In genomic region chr1:201695607-201696006, GRCh38 we compare ENCODE assay signal across 1 cellular context.
TF ChIP-seq lines count a peak whose summit lies in the region.

No MANE protein-coding gene starts in this region.

TF ChIP-seq in SK-N-SH, 30 proteins besides CTCF, POLR2A, EP300 and RAD21 (continued from another document):
- TF ChIP-seq, protein P1, sequence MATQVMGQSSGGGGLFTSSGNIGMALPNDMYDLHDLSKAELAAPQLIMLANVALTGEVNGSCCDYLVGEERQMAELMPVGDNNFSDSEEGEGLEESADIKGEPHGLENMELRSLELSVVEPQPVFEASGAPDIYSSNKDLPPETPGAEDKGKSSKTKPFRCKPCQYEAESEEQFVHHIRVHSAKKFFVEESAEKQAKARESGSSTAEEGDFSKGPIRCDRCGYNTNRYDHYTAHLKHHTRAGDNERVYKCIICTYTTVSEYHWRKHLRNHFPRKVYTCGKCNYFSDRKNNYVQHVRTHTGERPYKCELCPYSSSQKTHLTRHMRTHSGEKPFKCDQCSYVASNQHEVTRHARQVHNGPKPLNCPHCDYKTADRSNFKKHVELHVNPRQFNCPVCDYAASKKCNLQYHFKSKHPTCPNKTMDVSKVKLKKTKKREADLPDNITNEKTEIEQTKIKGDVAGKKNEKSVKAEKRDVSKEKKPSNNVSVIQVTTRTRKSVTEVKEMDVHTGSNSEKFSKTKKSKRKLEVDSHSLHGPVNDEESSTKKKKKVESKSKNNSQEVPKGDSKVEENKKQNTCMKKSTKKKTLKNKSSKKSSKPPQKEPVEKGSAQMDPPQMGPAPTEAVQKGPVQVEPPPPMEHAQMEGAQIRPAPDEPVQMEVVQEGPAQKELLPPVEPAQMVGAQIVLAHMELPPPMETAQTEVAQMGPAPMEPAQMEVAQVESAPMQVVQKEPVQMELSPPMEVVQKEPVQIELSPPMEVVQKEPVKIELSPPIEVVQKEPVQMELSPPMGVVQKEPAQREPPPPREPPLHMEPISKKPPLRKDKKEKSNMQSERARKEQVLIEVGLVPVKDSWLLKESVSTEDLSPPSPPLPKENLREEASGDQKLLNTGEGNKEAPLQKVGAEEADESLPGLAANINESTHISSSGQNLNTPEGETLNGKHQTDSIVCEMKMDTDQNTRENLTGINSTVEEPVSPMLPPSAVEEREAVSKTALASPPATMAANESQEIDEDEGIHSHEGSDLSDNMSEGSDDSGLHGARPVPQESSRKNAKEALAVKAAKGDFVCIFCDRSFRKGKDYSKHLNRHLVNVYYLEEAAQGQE (IDR thresholded peaks at IDR 0.05; ENCODE audit: low read depth, low read length) = no peak
- TF ChIP-seq RXRA (IDR thresholded peaks at IDR 0.05; ENCODE audit: borderline replicate concordance, low read depth) (no peak), FOSL2 (IDR thresholded peaks at IDR 0.05; ENCODE audit: borderline replicate concordance, low read depth) (no peak), USF2 (IDR thresholded peaks at IDR 0.05; ENCODE audit: borderline replicate concordance, low read depth, low read length) (no peak), PBX3 (IDR thresholded peaks at IDR 0.05) (no peak), TAF1 (IDR thresholded peaks at IDR 0.05; ENCODE audit: borderline replicate concordance, low read depth, low read length) (no peak), TCF12 (IDR thresholded peaks at IDR 0.05) (no peak), ELF1 (IDR thresholded peaks at IDR 0.05) (no peak), TEAD4 (IDR thresholded peaks at IDR 0.05; ENCODE audit: borderline replicate concordance, insufficient read depth) (no peak), FOXM1 (IDR thresholded peaks at IDR 0.05; ENCODE audit: low read depth) (no peak), NFIC (IDR thresholded peaks at IDR 0.05; ENCODE audit: borderline replicate concordance) (no peak), NRF1 (IDR thresholded peaks at IDR 0.05; ENCODE audit: low read depth, low read length) (no peak), JUND (IDR thresholded peaks at IDR 0.05) (no peak)
- TF ChIP-seq, protein P2, sequence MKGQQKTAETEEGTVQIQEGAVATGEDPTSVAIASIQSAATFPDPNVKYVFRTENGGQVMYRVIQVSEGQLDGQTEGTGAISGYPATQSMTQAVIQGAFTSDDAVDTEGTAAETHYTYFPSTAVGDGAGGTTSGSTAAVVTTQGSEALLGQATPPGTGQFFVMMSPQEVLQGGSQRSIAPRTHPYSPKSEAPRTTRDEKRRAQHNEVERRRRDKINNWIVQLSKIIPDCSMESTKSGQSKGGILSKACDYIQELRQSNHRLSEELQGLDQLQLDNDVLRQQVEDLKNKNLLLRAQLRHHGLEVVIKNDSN (IDR thresholded peaks at IDR 0.05; ENCODE audit: borderline replicate concordance, low read depth) = no peak
- TF ChIP-seq, protein P3, sequence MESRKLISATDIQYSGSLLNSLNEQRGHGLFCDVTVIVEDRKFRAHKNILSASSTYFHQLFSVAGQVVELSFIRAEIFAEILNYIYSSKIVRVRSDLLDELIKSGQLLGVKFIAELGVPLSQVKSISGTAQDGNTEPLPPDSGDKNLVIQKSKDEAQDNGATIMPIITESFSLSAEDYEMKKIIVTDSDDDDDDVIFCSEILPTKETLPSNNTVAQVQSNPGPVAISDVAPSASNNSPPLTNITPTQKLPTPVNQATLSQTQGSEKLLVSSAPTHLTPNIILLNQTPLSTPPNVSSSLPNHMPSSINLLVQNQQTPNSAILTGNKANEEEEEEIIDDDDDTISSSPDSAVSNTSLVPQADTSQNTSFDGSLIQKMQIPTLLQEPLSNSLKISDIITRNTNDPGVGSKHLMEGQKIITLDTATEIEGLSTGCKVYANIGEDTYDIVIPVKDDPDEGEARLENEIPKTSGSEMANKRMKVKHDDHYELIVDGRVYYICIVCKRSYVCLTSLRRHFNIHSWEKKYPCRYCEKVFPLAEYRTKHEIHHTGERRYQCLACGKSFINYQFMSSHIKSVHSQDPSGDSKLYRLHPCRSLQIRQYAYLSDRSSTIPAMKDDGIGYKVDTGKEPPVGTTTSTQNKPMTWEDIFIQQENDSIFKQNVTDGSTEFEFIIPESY (IDR thresholded peaks at IDR 0.05; ENCODE audit: borderline replicate concordance, low read depth) = no peak
- TF ChIP-seq, protein P4, sequence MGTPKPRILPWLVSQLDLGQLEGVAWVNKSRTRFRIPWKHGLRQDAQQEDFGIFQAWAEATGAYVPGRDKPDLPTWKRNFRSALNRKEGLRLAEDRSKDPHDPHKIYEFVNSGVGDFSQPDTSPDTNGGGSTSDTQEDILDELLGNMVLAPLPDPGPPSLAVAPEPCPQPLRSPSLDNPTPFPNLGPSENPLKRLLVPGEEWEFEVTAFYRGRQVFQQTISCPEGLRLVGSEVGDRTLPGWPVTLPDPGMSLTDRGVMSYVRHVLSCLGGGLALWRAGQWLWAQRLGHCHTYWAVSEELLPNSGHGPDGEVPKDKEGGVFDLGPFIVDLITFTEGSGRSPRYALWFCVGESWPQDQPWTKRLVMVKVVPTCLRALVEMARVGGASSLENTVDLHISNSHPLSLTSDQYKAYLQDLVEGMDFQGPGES (IDR thresholded peaks at IDR 0.05; ENCODE audit: low read depth, low read length) = no peak
